In genomic region chr1:162562452-162562828, GRCh38 we compare ENCODE assay signal across 8 cellular contexts. TPM values are rescaled to one million over a fixed set of nuclear protein-coding genes. Genes with fewer than 3 reads are reported as not detected.
A peak's percentile ranks its signal among the peaks of the same experiment; 100 is the strongest.
DNase-seq lines count a peak whose midpoint lies in the region; ATAC-seq and TF ChIP-seq lines count a peak whose summit lies in the region.

No MANE protein-coding gene starts in this region.

- H3K4me2 ChIP-seq in KMS-11 = peak overlapping the region; percentile 93

- TF ChIP-seq POLR2A in suprapubic skin (IDR thresholded peaks at IDR 0.05) = peak in 1 of 2 donors; percentile 12

- no peaks in the 10 kb centered on the region for H3K27me3 Mint-ChIP-seq in activated naive CD8-positive, alpha-beta T cell treated with anti-CD3 and anti-CD28 coated beads, Interleukin-2, amount 50 U/mL, for 24 hours

- H3K27ac Mint-ChIP-seq in activated naive CD8-positive, alpha-beta T cell treated with anti-CD3 and anti-CD28 coated beads, Interleukin-2, amount 50 U/mL, for 24 hours = peak overlapping the region; percentile 77

- peaks cover 47% of the 10 kb centered on the region for H3K4me1 Mint-ChIP-seq in activated naive CD8-positive, alpha-beta T cell treated with anti-CD3 and anti-CD28 coated beads, Interleukin-2, amount 50 U/mL, for 24 hours

- H2AFZ ChIP-seq in KMS-11 (ENCODE audit: low read depth) = 0 out of 2 replicates have a peak overlapping the region, but pooled peaks have one; percentile 98

- H3K79me2 ChIP-seq in KMS-11 (ENCODE audit: insufficient read depth, low read depth) = peaks cover 59% of the 10 kb centered on the region

- no peak for TF ChIP-seq CTCF in KMS-11 (conservative IDR thresholded peaks at IDR 0.05; ENCODE audit: low read depth, low read length)
- TF ChIP-seq CTCF in kidney epithelial cell (IDR thresholded peaks at IDR 0.05; ENCODE audit: insufficient read depth, low read length, poor library complexity, severe bottlenecking) = no peak
- no peak for TF ChIP-seq CTCF in suprapubic skin (IDR thresholded peaks at IDR 0.05)

- H3K36me3 Mint-ChIP-seq in activated naive CD8-positive, alpha-beta T cell treated with anti-CD3 and anti-CD28 coated beads, Interleukin-2, amount 50 U/mL, for 24 hours (ENCODE audit: low read depth) = peaks cover 18% of the 10 kb centered on the region

- no peaks in the 10 kb centered on the region for H3K9me3 Mint-ChIP-seq in activated naive CD8-positive, alpha-beta T cell treated with anti-CD3 and anti-CD28 coated beads, Interleukin-2, amount 50 U/mL, for 24 hours

- no peaks in the 10 kb centered on the region for H3K9me3 ChIP-seq in suprapubic skin

- TF ChIP-seq EP300 in suprapubic skin (IDR thresholded peaks at IDR 0.05) = no peak

- H3K27ac ChIP-seq in KMS-11 = peak overlapping the region; percentile 61
- H3K27ac ChIP-seq in suprapubic skin = peak overlapping the region; percentile 96

- H3K36me3 ChIP-seq in KMS-11 (ENCODE audit: insufficient read depth) (peaks cover 19% of the 10 kb centered on the region), kidney epithelial cell (ENCODE audit: control insufficient read depth, insufficient read depth, low read length) (no peaks in the 10 kb centered on the region), suprapubic skin (no peaks in the 10 kb centered on the region)

- H3K4me3 ChIP-seq in KMS-11 (IDR thresholded peaks at IDR 0.05; ENCODE audit: insufficient read depth, low read depth, low read length) = peak overlapping the region; percentile 94
- peak overlapping the region; percentile 80 for H3K4me3 ChIP-seq in kidney epithelial cell (ENCODE audit: low read depth, low read length)
- H3K4me3 ChIP-seq in suprapubic skin = peak overlapping the region; percentile 77

- WGBS in suprapubic skin = 30% methylated on average over 5 of the region's 5 CpGs

- H3K4me1 ChIP-seq in KMS-11 (ENCODE audit: low read depth, poor library complexity, severe bottlenecking) = peaks cover 62% of the 10 kb centered on the region
- peaks cover 28% of the 10 kb centered on the region for H3K4me1 ChIP-seq in suprapubic skin

- H3K27me3 ChIP-seq in KMS-11 (ENCODE audit: insufficient read depth, low read depth) (no peaks in the 10 kb centered on the region), kidney epithelial cell (ENCODE audit: control insufficient read depth, insufficient read depth, low read length) (no peaks in the 10 kb centered on the region), suprapubic skin (no peaks in the 10 kb centered on the region)

- peak overlapping the region; percentile 87 for H3K4me3 Mint-ChIP-seq in activated naive CD8-positive, alpha-beta T cell treated with anti-CD3 and anti-CD28 coated beads, Interleukin-2, amount 50 U/mL, for 24 hours

- H3K9ac ChIP-seq in KMS-11 = peak overlapping the region; percentile 77

- peaks cover 37% of the 10 kb centered on the region for H4K20me1 ChIP-seq in KMS-11 (ENCODE audit: insufficient read depth)

- peak; percentile 44 for DNase-seq in Daoy (ENCODE audit: low read depth)
- no peak for DNase-seq in activated naive CD8-positive, alpha-beta T cell treated with anti-CD3 and anti-CD28 coated beads, Interleukin-2, amount 50 U/mL, for 24 hours
- no peak for DNase-seq in kidney epithelial cell (ENCODE audit: low read depth)
- DNase-seq in suprapubic skin (ENCODE audit: low spot score in 2 of 2) = no peak
- no peak for DNase-seq in middle frontal gyrus (ENCODE audit: extremely low spot score, low spot score)
- DNase-seq in mesenteric fat pad (ENCODE audit: low spot score) = no peak

- no peak for ATAC-seq in activated naive CD8-positive, alpha-beta T cell treated with anti-CD3 and anti-CD28 coated beads, Interleukin-2, amount 50 U/mL, for 24 hours
- no peak for ATAC-seq in GM18868 (IDR thresholded peaks at IDR 0.05; ENCODE audit: unreplicated experiment)

RNA-seq across cellular contexts. Expression of gene UAP1, which starts 0.9 kb away (rescaled TPM):
- 237 and 248 TPM in 2 replicates for total RNA-seq in Daoy (2014; rRNA removed; shearing (Covaris generic))
- total RNA-seq in kidney epithelial cell (44.9 and 55.4 TPM in 2 replicates), suprapubic skin (10 to 100 TPM; 27.0 to 65.7 (median 47.9) TPM), mesenteric fat pad (531 TPM)
